ENCODE assay signal across 23 cellular contexts in genomic region chr22:47439643-47440265, GRCh38.
"Had no signal": no experiment of that assay in that cellular context is flagged by ENCODE, and none has a peak within 500 bp of the region (broad histone marks: within the 10 kb centered on the region; RNA-seq: fewer than 3 reads in every experiment).

No MANE protein-coding gene starts in this region.

- H3K27me3 ChIP-seq: SJSA1 had no signal

- DNase-seq: IMR-90, Karpas-422, KG1, MG63, NCI-H1092, NCI-H1105 treated with DMSO at 0.1 percent for 48 hours, NCI-H1417 treated with DMSO at 0.1 percent for 48 hours, NCI-H146, NCI-H1694 treated with DMSO at 0.1 percent for 48 hours, NCI-H1930, NCI-H2081, NCI-H2107, NCI-H2227 treated with DMSO at 0.1 percent for 48 hours, NCI-H524, NCI-H526 treated with DMSO at 0.1 percent for 48 hours, NCI-H748 treated with DMSO at 0.1 percent for 48 hours, Right ventricle myocardium superior, RPMI8226, SIG-M5, SK-N-SH had no signal

- FAIRE-seq: RCC 7860 had no signal

- H3K36me3 ChIP-seq: MG63, SJSA1 had no signal

- H3K4me3 ChIP-seq: MG63, SJSA1 had no signal

- H3K4me1 ChIP-seq: SJSA1 had no signal

- H3K9ac ChIP-seq: SK-N-SH had no signal

- H3K4me2 ChIP-seq: SK-N-SH had no signal

- H3K27ac ChIP-seq: HL-60, SJSA1 had no signal

- H3K9me3 ChIP-seq: MG63, SK-N-SH had no signal
